ENCODE assay signal across 35 cellular contexts in the genomic region with DNA sequence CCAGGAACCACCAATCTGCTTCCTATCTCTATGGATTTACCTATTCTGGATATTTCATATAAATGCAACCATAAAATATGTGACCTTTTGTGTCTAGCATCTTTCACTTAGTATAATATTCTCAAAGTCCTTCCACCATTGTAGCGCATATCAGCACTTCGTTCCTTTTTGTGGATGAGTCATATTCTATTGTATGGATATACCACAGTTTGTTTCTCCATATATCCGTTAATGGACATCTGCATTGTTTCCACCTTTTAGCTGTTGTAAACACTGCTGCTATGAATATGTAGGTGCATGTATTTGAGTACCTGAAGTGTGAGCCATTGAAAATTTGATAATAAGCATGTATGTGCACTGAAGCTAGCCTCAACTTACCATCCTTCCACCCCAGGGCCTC.
"Had no signal": no experiment of that assay in that cellular context is flagged by ENCODE, and none has a peak within 500 bp of the region (broad histone marks: within the 10 kb centered on the region; RNA-seq: fewer than 3 reads in every experiment).

No MANE protein-coding gene starts in this region.

- H3K27me3 ChIP-seq: MG63 had no signal

- DNase-seq: Karpas-422, Kasumi-1, MG63, MM.1S, MV-4-11, NCI-H1048, NCI-H1092, NCI-H1092 treated with DMSO at 0.1 percent for 48 hours, NCI-H1105, NCI-H1105 treated with DMSO at 0.1 percent for 48 hours, NCI-H1417, NCI-H1417 treated with DMSO at 0.1 percent for 48 hours, NCI-H1436, NCI-H1436 treated with DMSO at 0.1 percent for 48 hours, NCI-H146, NCI-H1694, NCI-H1694 treated with DMSO at 0.1 percent for 48 hours, NCI-H187, NCI-H187 treated with DMSO at 0.1 percent for 48 hours, NCI-H1930, NCI-H2029, NCI-H2029 treated with DMSO at 0.1 percent for 48 hours, NCI-H2081, NCI-H2081 treated with DMSO at 0.1 percent for 48 hours, NCI-H2107, NCI-H2171, NCI-H2171 treated with DMSO at 0.1 percent for 48 hours, NCI-H2227 treated with DMSO at 0.1 percent for 48 hours, NCI-H226, NCI-H345, NCI-H446, NCI-H446 treated with DMSO at 0.1 percent for 48 hours, NCI-H510A, NCI-H510A treated with DMSO at 0.1 percent for 48 hours had no signal

- H3K4me3 ChIP-seq: MG63 had no signal

- H3K4me2 ChIP-seq: KMS-11 had no signal

- H3K9ac ChIP-seq: KMS-11 had no signal

- H3K9me3 ChIP-seq: MG63 had no signal

- H3K27ac ChIP-seq: KMS-11 had no signal
